20 cellular contexts compared by ENCODE assay signal in the genomic region with DNA sequence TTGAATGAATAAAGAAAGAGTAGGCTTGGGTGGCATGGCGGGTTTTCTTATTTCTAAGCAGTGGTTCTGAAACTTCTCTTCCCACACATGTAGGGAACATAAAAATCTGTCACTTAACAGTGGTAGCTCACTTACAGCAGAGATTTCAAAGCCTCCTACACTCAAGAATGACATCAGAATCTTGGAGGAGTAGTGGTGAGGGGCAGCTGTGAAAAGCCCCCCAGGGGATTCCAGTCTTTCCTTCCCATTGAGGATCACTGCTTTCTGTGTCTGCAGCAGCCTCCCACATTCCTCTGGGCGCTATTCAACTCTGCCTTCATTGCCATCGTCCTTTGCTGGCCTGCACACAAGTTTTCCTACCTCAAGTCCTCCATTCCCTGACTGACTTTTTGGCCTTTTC. TPM values are rescaled to one million over a fixed set of nuclear protein-coding genes. Genes with fewer than 3 reads are reported as not detected.
DNase-seq lines count a peak whose midpoint lies in the region; FAIRE-seq and TF ChIP-seq lines count a peak whose summit lies in the region.
"Had no signal": no experiment of that assay in that cellular context is flagged by ENCODE, and none has a peak within 500 bp of the region (broad histone marks: within the 10 kb centered on the region; RNA-seq: fewer than 3 reads in every experiment).

No MANE protein-coding gene starts in this region.

- H3K27me3 ChIP-seq in endodermal cell (ENCODE audit: control insufficient read depth, insufficient read depth, low read length, poor library complexity, severe bottlenecking) (no peaks in the 10 kb centered on the region), mesendoderm (ENCODE audit: insufficient read depth, low read length, poor library complexity) (no peaks in the 10 kb centered on the region)

- CTCF ChIA-PET in HEK293 (lab: Yijun Ruan, JAX): interaction anchor here (0.6 kb wide), 1 partner anchor 131 kb away, joined by 4 read pairs; no protein-coding TSS in a partner anchor

- DNase-seq in endodermal cell (no peak), mesendoderm (peak; percentile 48), progenitor cell of endocrine pancreas (ENCODE audit: low spot score, unreplicated experiment) (no peak), GM19239 (ENCODE audit: insufficient read length, low spot score) (no peak), T-helper 9 cell (no peak)
- no peak for DNase-seq in stimulated activated CD4-positive, alpha-beta T cell treated with anti-CD3 and anti-CD28 coated beads, Interleukin-4, amount 100 ng/mL, for 24 hours
- DNase-seq: C1 segment of cervical spinal cord; Calu3; CD4-positive, alpha-beta memory T cell; COR-L47; DMS53; DMS79 treated with DMSO at 0.1 percent for 48 hours; GM23248; H7; HCEC 1CT had no signal

- H3K27ac ChIP-seq in HEK293 (ENCODE audit: extremely low read depth, low read depth, low read length) (no peak overlapping the region), endodermal cell (ENCODE audit: low read depth, low read length) (peak overlapping the region; percentile 24), mesendoderm (ENCODE audit: low read depth, low read length) (no peak overlapping the region)
- H3K27ac ChIP-seq: GM23248 had no signal

- H3K4me3 ChIP-seq in HEK293 (ENCODE audit: low read depth, low read length) (no peak overlapping the region), endodermal cell (ENCODE audit: low read length) (no peak overlapping the region), mesendoderm (ENCODE audit: low read length) (no peak overlapping the region)
- H3K4me3 ChIP-seq: GM23248 had no signal

- 73 to 84% methylated on average over 2 of the region's 3 CpGs for WGBS in endodermal cell (ENCODE audit: insufficient coverage in 1 of 2, insufficient read length in 1 of 2), 2 experiments
- WGBS in mesendoderm (ENCODE audit: extremely low coverage, insufficient coverage, low lambda C conversion rate): no CpG with 5 or more reads among the region's 3 CpGs

- POLR2A ChIA-PET in HEK293 (lab: Yijun Ruan, JAX): no interaction called here

- TF ChIP-seq CTCF in HEK293 (tag by site-specific recombination; IDR thresholded peaks at IDR 0.05): no peak
- TF ChIP-seq CTCF in endodermal cell (conservative IDR thresholded peaks at IDR 0.05): no peak
- TF ChIP-seq CTCF in progenitor cell of endocrine pancreas (IDR thresholded peaks at IDR 0.05; ENCODE audit: unreplicated experiment): no peak

- H2BK15ac ChIP-seq in mesendoderm (replicated peaks; ENCODE audit: low read depth): no peak overlapping the region

- no peak overlapping the region for H3K4ac ChIP-seq in mesendoderm (ENCODE audit: low read depth, low read length)

- H3K9me3 ChIP-seq in HEK293 (ENCODE audit: control insufficient read depth, insufficient read depth, low read depth, low read length) (no peaks in the 10 kb centered on the region), endodermal cell (ENCODE audit: control insufficient read depth, low read length) (no peaks in the 10 kb centered on the region)

- no peak overlapping the region for H3K18ac ChIP-seq in mesendoderm (ENCODE audit: low read length)

- no peak overlapping the region for H2BK120ac ChIP-seq in mesendoderm (ENCODE audit: low read depth, low read length)

- H3K36me3 ChIP-seq in HEK293 (ENCODE audit: control insufficient read depth in 2 of 2, insufficient read depth in 1 of 2, low read length in 2 of 2): peaks cover 4 to 9% of the 10 kb centered on the region in 2 experiments; a peak in 2 of 3 replicates
- H3K36me3 ChIP-seq in endodermal cell (ENCODE audit: control insufficient read depth, insufficient read depth, low read length): peaks cover 46% of the 10 kb centered on the region
- H3K36me3 ChIP-seq in mesendoderm (ENCODE audit: control insufficient read depth, insufficient read depth, low read length): peaks cover 2% of the 10 kb centered on the region

- H3K27ac Mint-ChIP-seq in endodermal cell (no peak overlapping the region), progenitor cell of endocrine pancreas (peak overlapping the region; percentile 14)
- H3K27ac Mint-ChIP-seq: CD4-positive, alpha-beta memory T cell had no signal

- H3K36me3 Mint-ChIP-seq in endodermal cell (ENCODE audit: low read depth) (peaks cover 60% of the 10 kb centered on the region), progenitor cell of endocrine pancreas (ENCODE audit: insufficient read depth) (peaks cover 18% of the 10 kb centered on the region)

- H3K4me1 Mint-ChIP-seq in endodermal cell: no peaks in the 10 kb centered on the region
- no peaks in the 10 kb centered on the region for H3K4me1 Mint-ChIP-seq in progenitor cell of endocrine pancreas (ENCODE audit: low read depth)
- H3K4me1 Mint-ChIP-seq: CD4-positive, alpha-beta memory T cell had no signal

- H3K4me3 Mint-ChIP-seq in endodermal cell: no peak overlapping the region
- no peak overlapping the region for H3K4me3 Mint-ChIP-seq in progenitor cell of endocrine pancreas (ENCODE audit: low read depth)
- H3K4me3 Mint-ChIP-seq: CD4-positive, alpha-beta memory T cell had no signal

- H3K27me3 Mint-ChIP-seq in endodermal cell (ENCODE audit: insufficient read depth) (no peaks in the 10 kb centered on the region), progenitor cell of endocrine pancreas (no peaks in the 10 kb centered on the region)
- H3K27me3 Mint-ChIP-seq: CD4-positive, alpha-beta memory T cell had no signal

- H3K56ac ChIP-seq in mesendoderm (ENCODE audit: low read length): no peak overlapping the region

- H2BK5ac ChIP-seq in mesendoderm (ENCODE audit: low read length): no peak overlapping the region

- H4K5ac ChIP-seq in mesendoderm (ENCODE audit: low read length): no peak overlapping the region

- H4K8ac ChIP-seq in mesendoderm (ENCODE audit: low read depth, low read length): no peak overlapping the region

- H2AK5ac ChIP-seq in mesendoderm (ENCODE audit: low read length): no peak overlapping the region

- no peak overlapping the region for H3K4me2 ChIP-seq in mesendoderm (ENCODE audit: low read length)

- H3K4me1 ChIP-seq in HEK293 (ENCODE audit: control insufficient read depth, insufficient read depth, low read length) (no peaks in the 10 kb centered on the region), endodermal cell (ENCODE audit: control insufficient read depth, insufficient read depth, low read length) (no peaks in the 10 kb centered on the region), mesendoderm (ENCODE audit: control insufficient read depth, low read depth, low read length) (no peaks in the 10 kb centered on the region)

- no peak overlapping the region for H3K23ac ChIP-seq in mesendoderm (ENCODE audit: low read length)

- H3K9ac ChIP-seq in endodermal cell (ENCODE audit: extremely low read depth, low read length, poor library complexity, severe bottlenecking): no peak overlapping the region
- H3K9ac ChIP-seq in mesendoderm (ENCODE audit: low read length): no peak overlapping the region
- H3K9ac ChIP-seq: GM23248 had no signal

- FAIRE-seq in GM19239 (lab: Jason Lieb, UNC): no peak
- FAIRE-seq: GM12892, H1 had no signal

- no peaks in the 10 kb centered on the region for H3K79me2 ChIP-seq in mesendoderm (ENCODE audit: control insufficient read depth, insufficient read depth, low read length)

- H3K79me1 ChIP-seq in mesendoderm (ENCODE audit: low read length): no peaks in the 10 kb centered on the region

- H3K9me3 Mint-ChIP-seq in endodermal cell: no peaks in the 10 kb centered on the region
- H3K9me3 Mint-ChIP-seq in progenitor cell of endocrine pancreas (ENCODE audit: low read depth): no peaks in the 10 kb centered on the region
- H3K9me3 Mint-ChIP-seq: CD4-positive, alpha-beta memory T cell had no signal

TF ChIP-seq in HEK293, 187 proteins besides CTCF, POLR2A, EP300 and RAD21:
- TF ChIP-seq ZFHX2 (tag by site-specific recombination; conservative IDR thresholded peaks at IDR 0.05) (peak; percentile 62), GLIS2 (tag by site-specific recombination; IDR thresholded peaks at IDR 0.05) (no peak), EGR2 (tag by site-specific recombination; IDR thresholded peaks at IDR 0.05; ENCODE audit: low read depth) (peak; percentile 70)
TF ChIP-seq in HEK293: peak in this region for 2.

RNA-seq across cellular contexts. Expression of a gene that starts 8.6 kb away (rescaled TPM):
- 1 to 10 TPM; 1.4 to 1.8 TPM for total RNA-seq in endodermal cell
- 0.50 TPM for polyA plus RNA-seq in endodermal cell (2013, experiment 1 of 2)
- 0.54 TPM for polyA plus RNA-seq in endodermal cell (2013, experiment 2 of 2)
- 0.67 TPM for polyA plus RNA-seq in mesendoderm (2013, experiment 1 of 2)
- polyA plus RNA-seq in mesendoderm (2013, experiment 2 of 2): 0.64 TPM
- 1.4 and 1.7 TPM in 2 replicates for total RNA-seq in progenitor cell of endocrine pancreas
- total RNA-seq: A172; A673; CD4-positive, alpha-beta memory T cell; GM23248 had no signal

RNA-seq across cellular contexts. Expression of a gene that starts 21.9 kb away (rescaled TPM):
- total RNA-seq in endodermal cell (10 to 100 TPM; 30.7 to 48.8 TPM), progenitor cell of endocrine pancreas (26.3 and 28.1 TPM in 2 replicates)
- polyA plus RNA-seq in endodermal cell (2013, experiment 1 of 2): 38.5 TPM
- polyA plus RNA-seq in endodermal cell (2013, experiment 2 of 2): 38.2 TPM
- polyA plus RNA-seq in mesendoderm (2013, experiment 1 of 2): 26.5 TPM
- polyA plus RNA-seq in mesendoderm (2013, experiment 2 of 2): 27.1 TPM
